In the genomic region with DNA sequence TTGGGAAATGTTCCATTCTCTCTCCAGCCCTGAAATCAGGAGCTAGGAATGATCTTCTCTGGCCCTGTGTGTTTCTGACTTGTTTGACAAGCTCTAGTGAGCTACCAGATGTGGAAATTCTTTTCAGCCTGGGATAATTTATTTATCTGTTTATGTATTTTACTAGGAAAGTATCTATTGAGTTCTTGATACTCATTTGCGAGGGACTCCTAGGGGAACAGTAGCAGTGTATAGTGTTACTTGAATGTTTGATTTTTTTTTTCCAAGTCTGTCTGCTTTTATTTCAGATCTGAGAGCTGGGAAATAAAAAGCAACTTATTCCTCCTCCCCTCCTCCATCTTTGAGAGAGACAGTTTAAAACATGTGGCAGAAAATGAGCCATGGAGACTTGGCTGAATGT, we compare ENCODE assay signal across 6 cellular contexts.
"Had no signal": no experiment of that assay in that cellular context is flagged by ENCODE, and none has a peak within 500 bp of the region (broad histone marks: within the 10 kb centered on the region; RNA-seq: fewer than 3 reads in every experiment).

No MANE protein-coding gene starts in this region.

- H3K27me3 Mint-ChIP-seq: IgD-negative memory B cell had no signal

- H3K4me1 Mint-ChIP-seq: GM23338, H9, IgD-negative memory B cell had no signal

- H3K27ac ChIP-seq: HL-60 had no signal

- H3K9me3 Mint-ChIP-seq: H9 had no signal

- DNase-seq: H9, HCEC 1CT had no signal

- H3K27ac Mint-ChIP-seq: GM23338, H9, IgD-negative memory B cell had no signal

- H3K4me3 Mint-ChIP-seq: GM23338, H9, IgD-negative memory B cell had no signal

- H3K4me3 ChIP-seq: GM23338 had no signal

- ATAC-seq: GM23338, HepG2 had no signal
